11 cellular contexts compared by ENCODE assay signal in the genomic region with DNA sequence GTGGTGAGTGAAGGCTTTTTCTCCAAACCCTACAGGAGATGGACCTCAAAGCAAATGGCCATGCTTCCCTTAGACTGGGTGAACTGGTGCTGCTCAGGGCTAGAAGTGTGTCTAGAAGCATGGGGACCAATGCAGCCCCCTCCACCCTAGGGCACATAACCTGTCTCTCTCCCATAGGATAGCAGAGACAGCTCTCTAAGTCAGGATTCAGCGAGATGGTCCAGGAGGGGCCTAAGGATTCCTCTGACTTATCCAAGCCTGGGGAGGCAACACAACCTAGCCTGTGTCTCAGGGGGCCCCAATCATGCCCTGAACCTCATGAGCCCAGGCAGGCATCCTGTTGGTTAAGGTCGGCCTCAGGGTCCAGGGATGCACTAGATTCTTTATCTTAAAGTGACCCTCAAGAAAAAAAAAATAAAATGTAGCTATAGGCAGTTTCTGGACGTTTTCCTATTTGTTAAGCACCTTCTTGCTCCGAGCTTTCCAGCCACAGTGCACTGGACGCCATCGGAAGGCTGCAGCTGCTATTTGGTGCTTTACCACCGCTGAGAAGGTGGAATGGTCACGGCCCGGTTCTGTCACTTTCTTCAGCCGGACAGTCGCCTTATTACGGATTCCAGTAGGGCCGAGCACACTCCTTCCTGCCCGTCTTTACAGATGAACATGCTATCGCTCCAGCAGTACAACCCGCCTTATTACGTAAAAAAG. TPM values are rescaled to one million over a fixed set of nuclear protein-coding genes. Genes with fewer than 3 reads are reported as not detected.
A peak's percentile ranks its signal among the peaks of the same experiment; 100 is the strongest.
DNase-seq lines count a peak whose midpoint lies in the region; ATAC-seq and TF ChIP-seq lines count a peak whose summit lies in the region.
"Had no signal": no experiment of that assay in that cellular context is flagged by ENCODE, and none has a peak within 500 bp of the region (broad histone marks: within the 10 kb centered on the region; RNA-seq: fewer than 3 reads in every experiment).

No MANE protein-coding gene starts in this region.

- H3K36me3 ChIP-seq in colonic mucosa (no peaks in the 10 kb centered on the region), mesenchymal stem cell (ENCODE audit: control insufficient read depth in 1 of 2, insufficient read depth in 2 of 2, low read depth in 1 of 2, low read length in 2 of 2) (no peaks in the 10 kb centered on the region), suprapubic skin (no peaks in the 10 kb centered on the region)
- H3K36me3 ChIP-seq: transverse colon had no signal

- H3K27ac ChIP-seq in colonic mucosa (no peak overlapping the region), mesenchymal stem cell (ENCODE audit: low read length, poor library complexity, severe bottlenecking) (peak overlapping the region; percentile 30), suprapubic skin (no peak overlapping the region)

- peak overlapping the region; percentile 11 for H2AK5ac ChIP-seq in mesenchymal stem cell (ENCODE audit: low read length, severe bottlenecking)

- H3K14ac ChIP-seq in mesenchymal stem cell (ENCODE audit: low read length in 2 of 2): no peak overlapping the region

- intact Hi-C loops in activated CD8-positive, alpha-beta T cell treated with anti-CD3 and anti-CD28 coated beads for 36 hours (cut with micrococcal nuclease): no loop called here
- intact Hi-C loops in colonic mucosa (cut with DNase I): no loop called here

- H2BK120ac ChIP-seq in mesenchymal stem cell (ENCODE audit: low read depth, low read length): peak overlapping the region; percentile 90

- no peaks in the 10 kb centered on the region for H3K9me3 ChIP-seq in colonic mucosa
- H3K9me3 ChIP-seq in mesenchymal stem cell (ENCODE audit: control insufficient read depth, low read length): no peaks in the 10 kb centered on the region
- no peaks in the 10 kb centered on the region for H3K9me3 ChIP-seq in suprapubic skin
- H3K9me3 ChIP-seq: transverse colon had no signal

- H3K4me1 Mint-ChIP-seq in activated CD8-positive, alpha-beta T cell treated with anti-CD3 and anti-CD28 coated beads, Interleukin-2, amount 10 ng/mL, durations not matched to agents 7 days and 5 days (ENCODE audit: low read depth): peaks cover 17% of the 10 kb centered on the region
- peaks cover 20% of the 10 kb centered on the region for H3K4me1 Mint-ChIP-seq in activated CD8-positive, alpha-beta T cell treated with anti-CD3 and anti-CD28 coated beads for 36 hours (ENCODE audit: low read depth)

- peaks cover 33% of the 10 kb centered on the region for H3K4me1 ChIP-seq in colonic mucosa
- peaks cover 31% of the 10 kb centered on the region for H3K4me1 ChIP-seq in mesenchymal stem cell (ENCODE audit: control insufficient read depth, insufficient read depth, low read depth, low read length)
- H3K4me1 ChIP-seq in suprapubic skin: peaks cover 53% of the 10 kb centered on the region

- no peak for DNase-seq in activated CD8-positive, alpha-beta T cell treated with anti-CD3 and anti-CD28 coated beads, Interleukin-2, amount 10 ng/mL, durations not matched to agents 7 days and 5 days
- DNase-seq in activated CD8-positive, alpha-beta T cell treated with anti-CD3 and anti-CD28 coated beads for 36 hours: no peak
- DNase-seq in colonic mucosa: no peak
- no peak for DNase-seq in mesenchymal stem cell
- peak in 1 of 2 donors; percentile 62 for DNase-seq in suprapubic skin (ENCODE audit: low spot score in 2 of 2)
- DNase-seq in hepatic stellate cell (ENCODE audit: low spot score): no peak
- DNase-seq in erythroblast (lab: John Stamatoyannopoulos, UW): no peak
- DNase-seq in inferior parietal cortex (ENCODE audit: extremely low spot score): no peak
- DNase-seq: activated CD4-positive, alpha-beta T cell treated with anti-CD3 and anti-CD28 coated beads for 1 hour; RPMI8226 had no signal

- ATAC-seq in activated CD8-positive, alpha-beta T cell treated with anti-CD3 and anti-CD28 coated beads, Interleukin-2, amount 10 ng/mL, durations not matched to agents 7 days and 5 days: no peak
- no peak for ATAC-seq in activated CD8-positive, alpha-beta T cell treated with anti-CD3 and anti-CD28 coated beads for 36 hours

- peak overlapping the region in 1 of 2 experiments; percentile 14 for H3K23ac ChIP-seq in mesenchymal stem cell (ENCODE audit: low read length in 2 of 2)

- peak overlapping the region; percentile 60 for H2AFZ ChIP-seq in mesenchymal stem cell (ENCODE audit: low read depth, low read length)

- H3K4me3 Mint-ChIP-seq in activated CD8-positive, alpha-beta T cell treated with anti-CD3 and anti-CD28 coated beads, Interleukin-2, amount 10 ng/mL, durations not matched to agents 7 days and 5 days: peak overlapping the region; percentile 18
- H3K4me3 Mint-ChIP-seq in activated CD8-positive, alpha-beta T cell treated with anti-CD3 and anti-CD28 coated beads for 36 hours: no peak overlapping the region

- WGBS in mesenchymal stem cell: 8% methylated on average over 16 of the region's 17 CpGs
- WGBS in suprapubic skin: 27% methylated on average over 17 of the region's 17 CpGs

- peak overlapping the region; percentile 69 for H4K8ac ChIP-seq in mesenchymal stem cell (ENCODE audit: low read length)

- no peak for TF ChIP-seq EP300 in suprapubic skin (IDR thresholded peaks at IDR 0.05)

- H2BK12ac ChIP-seq in mesenchymal stem cell (ENCODE audit: low read length in 2 of 2): peak overlapping the region; percentile 90 to 92

- H3K27me3 Mint-ChIP-seq in activated CD8-positive, alpha-beta T cell treated with anti-CD3 and anti-CD28 coated beads, Interleukin-2, amount 10 ng/mL, durations not matched to agents 7 days and 5 days (ENCODE audit: low read depth): peaks cover 67% of the 10 kb centered on the region
- H3K27me3 Mint-ChIP-seq in activated CD8-positive, alpha-beta T cell treated with anti-CD3 and anti-CD28 coated beads for 36 hours: peaks cover 52% of the 10 kb centered on the region

- TF ChIP-seq CTCF in activated CD8-positive, alpha-beta T cell treated with anti-CD3 and anti-CD28 coated beads for 36 hours (IDR thresholded peaks at IDR 0.05): no peak
- TF ChIP-seq CTCF in colonic mucosa (IDR thresholded peaks at IDR 0.05): no peak
- no peak for TF ChIP-seq CTCF in suprapubic skin (IDR thresholded peaks at IDR 0.05)

- H3K27me3 ChIP-seq in colonic mucosa (peaks cover 33% of the 10 kb centered on the region), mesenchymal stem cell (ENCODE audit: control insufficient read depth in 1 of 2, insufficient read depth in 1 of 2, low read length in 2 of 2) (peaks cover 0 to 10% of the 10 kb centered on the region in 2 experiments), suprapubic skin (peaks cover 8% of the 10 kb centered on the region)

- peak overlapping the region; percentile 80 to 86 for H3K18ac ChIP-seq in mesenchymal stem cell (ENCODE audit: low read depth in 1 of 2, low read length in 2 of 2)

- CTCF ChIA-PET in activated CD8-positive, alpha-beta T cell treated with anti-CD3 and anti-CD28 coated beads, Interleukin-2, amount 10 ng/mL, durations not matched to agents 7 days and 5 days (lab: Charles Lee): interaction anchor here (0.9 kb wide), 1 partner anchor 343 kb away, joined by 3 read pairs; no protein-coding TSS in a partner anchor
- CTCF ChIA-PET in activated CD8-positive, alpha-beta T cell treated with anti-CD3 and anti-CD28 coated beads for 36 hours (lab: Charles Lee): no interaction called here

- H4K91ac ChIP-seq in mesenchymal stem cell (ENCODE audit: low read length): peak overlapping the region; percentile 87

- TF ChIP-seq POLR2A in suprapubic skin (IDR thresholded peaks at IDR 0.05) (no peak), erythroblast (IDR thresholded peaks at IDR 0.05; ENCODE audit: low read length) (no peak)

- peak overlapping the region; percentile 82 for H2BK15ac ChIP-seq in mesenchymal stem cell (ENCODE audit: low read depth, poor library complexity, severe bottlenecking)

- no peaks in the 10 kb centered on the region for H3K36me3 Mint-ChIP-seq in activated CD8-positive, alpha-beta T cell treated with anti-CD3 and anti-CD28 coated beads, Interleukin-2, amount 10 ng/mL, durations not matched to agents 7 days and 5 days (ENCODE audit: low read depth)
- no peaks in the 10 kb centered on the region for H3K36me3 Mint-ChIP-seq in activated CD8-positive, alpha-beta T cell treated with anti-CD3 and anti-CD28 coated beads for 36 hours (ENCODE audit: low read depth)

- H3K79me1 ChIP-seq in mesenchymal stem cell (replicated peaks; ENCODE audit: low read length, poor library complexity, severe bottlenecking): peaks cover 5% of the 10 kb centered on the region

- H3K9ac ChIP-seq in colonic mucosa (ENCODE audit: low read depth in 2 of 2, low read length in 2 of 2): peak overlapping the region in 1 of 2 donors; percentile 71
- H3K9ac ChIP-seq in mesenchymal stem cell (ENCODE audit: low read length): peak overlapping the region; percentile 97

- H3K4ac ChIP-seq in mesenchymal stem cell (ENCODE audit: low read depth in 1 of 2, low read length in 2 of 2): peak overlapping the region; percentile 10 to 83

- H2BK5ac ChIP-seq in mesenchymal stem cell (ENCODE audit: low read depth, low read length, poor library complexity, severe bottlenecking): peak overlapping the region; percentile 35

- peak overlapping the region; percentile 88 for H3K4me2 ChIP-seq in mesenchymal stem cell (ENCODE audit: low read length, poor library complexity, severe bottlenecking)

- H3K27ac Mint-ChIP-seq in activated CD8-positive, alpha-beta T cell treated with anti-CD3 and anti-CD28 coated beads, Interleukin-2, amount 10 ng/mL, durations not matched to agents 7 days and 5 days: no peak overlapping the region
- no peak overlapping the region for H3K27ac Mint-ChIP-seq in activated CD8-positive, alpha-beta T cell treated with anti-CD3 and anti-CD28 coated beads for 36 hours

- H3K4me3 ChIP-seq in colonic mucosa (peak overlapping the region; percentile 42), mesenchymal stem cell (ENCODE audit: insufficient read depth in 1 of 2, low read depth in 1 of 2, low read length in 2 of 2) (peak overlapping the region; percentile 24 to 99), suprapubic skin (peak overlapping the region; percentile 97)

- POLR2A ChIA-PET in activated CD8-positive, alpha-beta T cell treated with anti-CD3 and anti-CD28 coated beads, Interleukin-2, amount 10 ng/mL, durations not matched to agents 7 days and 5 days (lab: Charles Lee): no interaction called here
- POLR2A ChIA-PET in activated CD8-positive, alpha-beta T cell treated with anti-CD3 and anti-CD28 coated beads for 36 hours (lab: Charles Lee): interaction anchor here (0.6 kb wide), 1 partner anchor 75 kb away, joined by 4 read pairs; no protein-coding TSS in a partner anchor

- no peaks in the 10 kb centered on the region for H3K9me3 Mint-ChIP-seq in activated CD8-positive, alpha-beta T cell treated with anti-CD3 and anti-CD28 coated beads, Interleukin-2, amount 10 ng/mL, durations not matched to agents 7 days and 5 days (ENCODE audit: insufficient read depth)
- no peaks in the 10 kb centered on the region for H3K9me3 Mint-ChIP-seq in activated CD8-positive, alpha-beta T cell treated with anti-CD3 and anti-CD28 coated beads for 36 hours

RNA-seq across cellular contexts. Expression of gene CCND1, which starts 5.0 kb away (rescaled TPM):
- under 1 TPM in 1 of 2 experiments, not detected in 1; 0.68 TPM for total RNA-seq in activated CD8-positive, alpha-beta T cell treated with anti-CD3 and anti-CD28 coated beads, Interleukin-2, amount 10 ng/mL, durations not matched to agents 7 days and 5 days
- total RNA-seq in activated CD8-positive, alpha-beta T cell treated with anti-CD3 and anti-CD28 coated beads for 36 hours: 1 to 10 TPM; 2.8 to 3.3 TPM
- total RNA-seq in colonic mucosa (10 to 100 TPM; 59.7 to 94.6 TPM), suprapubic skin (100 to 1,000 TPM; 161 to 340 (median 270) TPM)
- 324 TPM for polyA plus RNA-seq in mesenchymal stem cell (2013, experiment 1 of 2)
- polyA plus RNA-seq in mesenchymal stem cell (2013, experiment 2 of 2): 321 TPM

RNA-seq across cellular contexts. Expression of gene LTO1, which starts 39.2 kb away (rescaled TPM):
- 10 to 100 TPM; 21.0 to 23.0 TPM for total RNA-seq in activated CD8-positive, alpha-beta T cell treated with anti-CD3 and anti-CD28 coated beads, Interleukin-2, amount 10 ng/mL, durations not matched to agents 7 days and 5 days
- 10 to 100 TPM; 14.9 to 15.9 TPM for total RNA-seq in activated CD8-positive, alpha-beta T cell treated with anti-CD3 and anti-CD28 coated beads for 36 hours
- total RNA-seq in colonic mucosa (10 to 100 TPM; 11.3 to 20.0 TPM), suprapubic skin (10 to 100 TPM; 20.6 to 41.4 (median 22.7) TPM)
- polyA plus RNA-seq in mesenchymal stem cell (2013, experiment 1 of 2): 12.8 TPM
- 12.4 TPM for polyA plus RNA-seq in mesenchymal stem cell (2013, experiment 2 of 2)

Comparison
In these comparisons a context has a peak if more than half of its experiments do, and no peak if none do; other contexts are left out.
1. H3K4me3 ChIP-seq: peak in every context shown above with its lines; median percentile 97 in suprapubic skin; 62 in mesenchymal stem cell; 42 in colonic mucosa.
2. RNA of gene CCND1, which starts 5.0 kb away (total RNA-seq): 161 to 340 TPM in suprapubic skin and 59.7 to 94.6 TPM in colonic mucosa; 2.8 to 3.3 TPM in activated CD8-positive, alpha-beta T cell treated with anti-CD3 and anti-CD28 coated beads for 36 hours and 0.68 TPM in activated CD8-positive, alpha-beta T cell treated with anti-CD3 and anti-CD28 coated beads, Interleukin-2, amount 10 ng/mL, durations not matched to agents 7 days and 5 days; every median in the first group is over 10 times any median in the second.